In the genomic region with DNA sequence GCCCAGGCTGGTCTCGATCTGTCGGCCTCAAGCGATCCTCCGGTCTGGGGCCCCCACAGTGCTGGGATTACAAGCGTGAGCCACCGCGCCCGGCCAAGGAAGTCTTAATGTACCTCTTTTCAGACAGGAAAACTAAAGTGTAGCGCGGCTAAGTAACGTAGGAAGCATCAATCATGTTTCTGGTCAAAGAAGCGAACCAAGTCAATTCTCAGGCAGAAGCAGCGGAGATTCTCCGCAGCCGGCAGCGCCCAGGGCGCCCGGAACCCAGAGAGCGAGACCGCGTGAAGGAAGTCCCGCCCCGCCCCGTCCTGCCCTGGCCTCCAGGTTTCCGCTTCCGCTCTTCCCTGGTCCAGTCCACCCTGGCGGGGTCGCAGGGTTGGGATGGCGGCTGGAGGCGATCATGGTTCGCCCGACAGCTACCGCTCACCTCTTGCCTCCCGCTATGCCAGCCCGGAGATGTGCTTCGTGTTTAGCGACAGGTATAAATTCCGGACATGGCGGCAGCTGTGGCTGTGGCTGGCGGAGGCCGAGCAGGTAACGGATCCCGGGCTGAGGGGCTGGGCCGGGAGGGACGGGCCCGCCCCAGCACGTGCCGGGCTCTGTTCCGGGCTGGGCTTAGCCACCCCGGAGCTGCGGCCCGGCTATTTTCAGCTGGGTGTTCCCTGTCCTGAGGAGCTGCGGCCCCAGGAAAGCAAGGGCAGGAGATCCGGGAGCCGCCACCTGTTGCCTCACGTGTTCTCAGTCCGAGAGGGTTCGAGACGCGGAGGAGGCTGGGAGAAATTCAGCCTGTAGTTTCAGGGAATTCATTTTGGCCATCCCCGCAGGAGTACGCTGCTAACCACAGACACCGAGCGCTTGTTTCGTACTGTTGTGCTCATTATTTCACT, we compare ENCODE assay signal across 8 cellular contexts. TPM values are rescaled to one million over a fixed set of nuclear protein-coding genes. Genes with fewer than 3 reads are reported as not detected.
DNase-seq lines count a peak whose midpoint lies in the region; ATAC-seq and TF ChIP-seq lines count a peak whose summit lies in the region.

A gene (plus strand): TSS at position 323 of the 887 bp plus-strand sequence. CDS start 59 bp downstream, at position 382.

- peak within 1 kb of the TSS; percentile 85 for H3K27ac ChIP-seq in AG04450 (ENCODE audit: low read depth, low read length)

- CTCF ChIA-PET in AG04450 (lab: Charles Lee): interaction anchor here (0.7 to 2.6 kb wide), 4 partner anchors 22 to 946 kb away, joined by 4 to 11 read pairs (median 4); no protein-coding TSS in a partner anchor

- no peaks in the 10 kb centered on the region for H3K9me3 ChIP-seq in AG04450 (ENCODE audit: control insufficient read depth, insufficient read depth, low read length)

- H3K36me3 ChIP-seq in kidney epithelial cell (ENCODE audit: control insufficient read depth, insufficient read depth, low read length): no peaks in the 10 kb centered on the region

- ATAC-seq in GM18870 (IDR thresholded peaks at IDR 0.05; ENCODE audit: unreplicated experiment) (peak; percentile 53), HG03108 (IDR thresholded peaks at IDR 0.05; ENCODE audit: unreplicated experiment) (peak; percentile 76)

- POLR2A ChIA-PET in AG04450 (lab: Yijun Ruan, JAX): interaction anchor here (0.6 to 1.8 kb wide), 7 partner anchors 73 to 792 kb away, joined by 3 to 7 read pairs (median 5); no protein-coding TSS in a partner anchor

- TF ChIP-seq CTCF in AG04450 (IDR thresholded peaks at IDR 0.05; ENCODE audit: low read depth, low read length): peak; percentile 14; the same call in 1 of the 2 replicates
- TF ChIP-seq CTCF in kidney epithelial cell (IDR thresholded peaks at IDR 0.05; ENCODE audit: insufficient read depth, low read length, poor library complexity, severe bottlenecking): no peak

- DNase-seq in AG04450 (ENCODE audit: low read depth, low spot score) (peak; percentile 56), NCI-H345 treated with DMSO at 0.1 percent for 48 hours (lab: John Stamatoyannopoulos, UW; ENCODE audit: unreplicated experiment) (peak; percentile 67), cerebellum (ENCODE audit: low spot score) (peak; percentile 94), kidney epithelial cell (ENCODE audit: low read depth) (peak; percentile 57)
- DNase-seq in activated CD4-positive, alpha-beta T cell treated with anti-CD3 and anti-CD28 coated beads for 1 hour: peak; percentile 69
- DNase-seq in stimulated activated CD4-positive, alpha-beta T cell treated with anti-CD3 and anti-CD28 coated beads, Interleukin-15, amount 100 ng/mL, for 24 hours: peak; percentile 94

- H3K4me3 ChIP-seq in AG04450 (ENCODE audit: low read depth, low read length) (peak within 1 kb of the TSS; percentile 94), kidney epithelial cell (ENCODE audit: low read depth, low read length) (peak within 1 kb of the TSS; percentile 90)

- H3K27me3 ChIP-seq in AG04450 (ENCODE audit: control insufficient read depth, insufficient read depth, low read length): no peaks in the 10 kb centered on the region
- no peaks in the 10 kb centered on the region for H3K27me3 ChIP-seq in kidney epithelial cell (ENCODE audit: control insufficient read depth, insufficient read depth, low read length)

RNA-seq across cellular contexts. Expression of the gene that starts here (rescaled TPM):
- 106 and 116 TPM in 2 replicates for polyA plus RNA-seq in AG04450 (2011; rRNA removed)
- polyA minus RNA-seq in AG04450 (2011; rRNA and poly(A)+ RNA removed): 104 and 106 TPM in 2 replicates
- 48.7 TPM for total RNA-seq in cerebellum
- total RNA-seq in kidney epithelial cell: 142 and 153 TPM in 2 replicates

Comparison
In these comparisons a context has a peak if more than half of its experiments do, and no peak if none do; other contexts are left out.
1. Peak in every context shown above with its lines: DNase-seq, ATAC-seq, H3K4me3 ChIP-seq and H3K27ac ChIP-seq.